ENCODE assay signal across 9 cellular contexts in the genomic region with DNA sequence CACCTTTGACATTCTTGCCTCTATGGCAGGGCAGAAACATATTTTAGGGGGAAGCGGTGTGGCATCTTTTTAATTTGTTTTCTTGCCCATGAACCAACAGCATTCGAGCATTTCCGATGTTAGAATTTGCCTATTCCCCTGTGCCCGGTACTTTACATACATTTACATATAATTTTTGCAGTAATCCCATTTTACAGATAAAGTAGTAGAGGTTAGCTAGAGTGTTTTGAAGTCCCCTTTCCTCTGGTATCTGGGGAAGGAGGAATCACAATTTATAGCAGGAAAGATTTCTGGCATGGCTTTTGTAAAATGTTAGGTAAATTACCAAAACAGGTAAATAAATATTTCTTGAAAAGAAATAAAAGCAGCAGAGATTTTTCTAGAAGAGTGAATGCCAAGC.
DNase-seq lines count a peak whose midpoint lies in the region; ATAC-seq and TF ChIP-seq lines count a peak whose summit lies in the region.
"Had no signal": no experiment of that assay in that cellular context is flagged by ENCODE, and none has a peak within 500 bp of the region (broad histone marks: within the 10 kb centered on the region; RNA-seq: fewer than 3 reads in every experiment).

No MANE protein-coding gene starts in this region.

- H3K9ac ChIP-seq in Loucy (ENCODE audit: low read depth, low read length, poor library complexity, severe bottlenecking) = peak overlapping the region; percentile 86

- H3K9me3 ChIP-seq in Loucy (ENCODE audit: insufficient read depth, low read depth, low read length) = no peaks in the 10 kb centered on the region
- H3K9me3 ChIP-seq in neuron (ENCODE audit: low read length) = no peaks in the 10 kb centered on the region
- H3K9me3 ChIP-seq: adrenal gland had no signal

- peak overlapping the region; percentile 89 for H3K4me2 ChIP-seq in Loucy (ENCODE audit: low read depth, low read length, poor library complexity, severe bottlenecking)

- TF ChIP-seq CTCF in C4-2B (conservative IDR thresholded peaks at IDR 0.05) (no peak), Loucy (conservative IDR thresholded peaks at IDR 0.05; ENCODE audit: low read length) (no peak), coronary artery (IDR thresholded peaks at IDR 0.05) (no peak)

- H3K4me3 ChIP-seq in Loucy (ENCODE audit: low read length, poor library complexity, severe bottlenecking) (peak overlapping the region; percentile 89), coronary artery (peak overlapping the region; percentile 78), neuron (ENCODE audit: low read length) (peak overlapping the region; percentile 75)

- no peak for ATAC-seq in GM18873 (IDR thresholded peaks at IDR 0.05; ENCODE audit: low FRiP score, unreplicated experiment)
- no peak for ATAC-seq in HG02588 (IDR thresholded peaks at IDR 0.05; ENCODE audit: unreplicated experiment)

- peaks cover 20% of the 10 kb centered on the region for H3K79me2 ChIP-seq in Loucy (ENCODE audit: insufficient read depth, low read length)

- H4K20me1 ChIP-seq in Loucy (ENCODE audit: insufficient read depth, low read length, poor library complexity, severe bottlenecking) = no peaks in the 10 kb centered on the region

- H2AFZ ChIP-seq in Loucy (ENCODE audit: low read length) = no peak overlapping the region
- H2AFZ ChIP-seq in neuron (ENCODE audit: low read depth, low read length) = peak overlapping the region; percentile 70

- DNase-seq in coronary artery (ENCODE audit: low spot score) (no peak), NCI-H2029 treated with DMSO at 0.1 percent for 48 hours (lab: John Stamatoyannopoulos, UW) (no peak), NCI-H774 (lab: John Stamatoyannopoulos, UW) (no peak)
- DNase-seq: adrenal gland had no signal

- H3F3A ChIP-seq in Loucy (ENCODE audit: low read depth) = no peaks in the 10 kb centered on the region

- no peaks in the 10 kb centered on the region for H3K27me3 ChIP-seq in Loucy (ENCODE audit: insufficient read depth, low read length, poor library complexity, severe bottlenecking)
- no peaks in the 10 kb centered on the region for H3K27me3 ChIP-seq in neuron (ENCODE audit: insufficient read depth, low read length)
- H3K27me3 ChIP-seq: adrenal gland had no signal

- H3K27ac ChIP-seq in C4-2B = peak overlapping the region; percentile 96; the same call in 1 of the 2 replicates
- peak overlapping the region; percentile 90 to 91 for H3K27ac ChIP-seq in coronary artery

- H3K4me1 ChIP-seq in Loucy (ENCODE audit: insufficient read depth, low read length, poor library complexity, severe bottlenecking) = peaks cover 14% of the 10 kb centered on the region
- H3K4me1 ChIP-seq in neuron (ENCODE audit: insufficient read depth, low read length) = peaks cover 10% of the 10 kb centered on the region

- H3K36me3 ChIP-seq in Loucy (ENCODE audit: insufficient read depth, low read length) (no peaks in the 10 kb centered on the region), neuron (ENCODE audit: insufficient read depth, low read length) (no peaks in the 10 kb centered on the region)
- H3K36me3 ChIP-seq: adrenal gland had no signal

- no peaks in the 10 kb centered on the region for H3K9me2 ChIP-seq in Loucy (replicated peaks; ENCODE audit: low read depth, low read length)
